ENCODE assay signal across 1 cellular context in genomic region chr5:149466457-149466972, GRCh38.
A peak's percentile ranks its signal among the peaks of the same experiment; 100 is the strongest.
TF ChIP-seq lines count a peak whose summit lies in the region.

No MANE protein-coding gene starts in this region.

TF ChIP-seq in SK-N-SH, 30 proteins besides CTCF, POLR2A, EP300 and RAD21 (continued from another document):
- TF ChIP-seq REST (IDR thresholded peaks at IDR 0.05; ENCODE audit: low read depth, low read length) (no peak), IRF3 (IDR thresholded peaks at IDR 0.05; ENCODE audit: low read depth, low read length) (no peak), YY1 (IDR thresholded peaks at IDR 0.05; ENCODE audit: low read depth) (no peak), RXRA (IDR thresholded peaks at IDR 0.05; ENCODE audit: borderline replicate concordance, low read depth) (no peak), TCF12 (IDR thresholded peaks at IDR 0.05) (0 out of 2 replicates have a peak, but pooled peaks have one; percentile 12), SMC3 (IDR thresholded peaks at IDR 0.05; ENCODE audit: low read depth, low read length) (no peak), FOXJ3 (CRISPR knock-in tag; IDR thresholded peaks at IDR 0.05) (no peak), USF1 (IDR thresholded peaks at IDR 0.05; ENCODE audit: borderline replicate concordance, low read depth) (no peak)
